In genomic region chr4:177080388-177080787, GRCh38 we compare ENCODE assay signal across 26 cellular contexts.
"Had no signal": no experiment of that assay in that cellular context is flagged by ENCODE, and none has a peak within 500 bp of the region (broad histone marks: within the 10 kb centered on the region; RNA-seq: fewer than 3 reads in every experiment).

No MANE protein-coding gene starts in this region.

- H3K27ac ChIP-seq: esophagus squamous epithelium, left lung, lower lobe of right lung, pancreas, prostate gland, skin epidermis, testis, transverse colon had no signal

- H3K27me3 ChIP-seq: esophagus squamous epithelium, left lung, pancreas, testis, transverse colon had no signal

- DNase-seq: activated CD4-positive, alpha-beta memory T cell treated with anti-CD3 and anti-CD28 coated beads, Interleukin-2, amount 10 ng/mL, durations not matched to agents 7 days and 5 days; activated CD4-positive, alpha-beta T cell treated with anti-CD3 and anti-CD28 coated beads, Interleukin-2, amount 10 ng/mL, durations not matched to agents 7 days and 5 days; activated CD4-positive, CD25-positive, alpha-beta regulatory T cell treated with anti-CD3 and anti-CD28 coated beads, Interleukin-2, amount 50 U/mL, for 72 hours; activated CD8-positive, alpha-beta memory T cell treated with anti-CD3 and anti-CD28 coated beads, Interleukin-2, amount 50 U/mL, for 48 hours; activated naive CD8-positive, alpha-beta T cell treated with anti-CD3 and anti-CD28 coated beads, Interleukin-2, amount 50 U/mL, for 24 hours; activated T-cell treated with anti-CD3 and anti-CD28 coated beads, Interleukin-2, amount 50 U/mL, for 24 hours; amygdala; central memory CD4-positive, alpha-beta T cell; esophagus squamous epithelium; left lung; lower lobe of right lung; mesendoderm; mucosa of descending colon; pancreas; retina; stimulated activated CD4-positive, alpha-beta T cell treated with anti-CD3 and anti-CD28 coated beads, Interleukin-12 subunit alpha, Interleukin-12 subunit beta, amount 100 ng/mL, for 4 hours; stimulated activated CD4-positive, alpha-beta T cell treated with anti-CD3 and anti-CD28 coated beads, Interleukin-4, amount 100 ng/mL, for 1 hour; stimulated activated naive CD8-positive, alpha-beta T cell treated with anti-CD3 and anti-CD28 coated beads, Interleukin-15, Interleukin-2, amounts not matched to agents 100 U/mL and 50 U/mL, for 24 hours; testis; transverse colon had no signal

- ATAC-seq: activated naive CD8-positive, alpha-beta T cell treated with anti-CD3 and anti-CD28 coated beads, Interleukin-2, amount 50 U/mL, for 24 hours; activated T-helper 17 cell treated with anti-CD3 and anti-CD28 coated beads, Interleukin-2, amount 50 U/mL, for 72 hours; left lung; lower lobe of right lung; mucosa of descending colon; natural killer cell treated with Interleukin-12 subunit alpha and Interleukin-12 subunit beta and Interleukin-15 and Interleukin-18, amount 100 ng/mL, for 72 hours; pancreas; sciatic nerve; stimulated activated naive CD8-positive, alpha-beta T cell treated with anti-CD3 and anti-CD28 coated beads, Interleukin-15, Interleukin-2, amounts not matched to agents 100 U/mL and 50 U/mL, for 24 hours had no signal

- H3K4me3 ChIP-seq: esophagus squamous epithelium, left lung, lower lobe of right lung, mucosa of descending colon, pancreas, prostate gland, skin epidermis, testis, transverse colon had no signal

- H3K9me3 ChIP-seq: esophagus squamous epithelium, left lung, lower lobe of right lung, mucosa of descending colon, pancreas, prostate gland, testis, transverse colon had no signal

- H3K36me3 ChIP-seq: esophagus squamous epithelium, left lung, lower lobe of right lung, pancreas, prostate gland, transverse colon had no signal

- FAIRE-seq: frontal cortex, pancreas had no signal

- H3K4me1 ChIP-seq: esophagus squamous epithelium, left lung, lower lobe of right lung, pancreas, prostate gland, testis, transverse colon had no signal
